In genomic region chr16:170088-170507, GRCh38 we compare ENCODE assay signal across 18 cellular contexts. TPM values are rescaled to one million over a fixed set of nuclear protein-coding genes. Genes with fewer than 3 reads are reported as not detected.
DNase-seq lines count a peak whose midpoint lies in the region; ATAC-seq and TF ChIP-seq lines count a peak whose summit lies in the region.
"Not testable (repeated sequence)": the region's sequence is repeated elsewhere in the genome, so short reads cannot be mapped to it uniquely, and the experiment has no call there.
"Had no signal": no experiment of that assay in that cellular context is flagged by ENCODE, and none has a peak within 500 bp of the region (broad histone marks: within the 10 kb centered on the region; RNA-seq: fewer than 3 reads in every experiment).

No MANE protein-coding gene starts in this region.

- not testable (repeated sequence) for H2AFZ ChIP-seq in GM23248, hepatocyte

- H3K9me3 ChIP-seq in GM23248 (ENCODE audit: low read depth); MG63; hepatocyte (ENCODE audit: low read depth); mucosa of descending colon; upper lobe of right lung: not testable (repeated sequence)

- DNase-seq in GM23248 (peak; percentile 39), MG63 (peak; percentile 66), SIG-M5 treated with dmso at 0.1 percent for 504 hours (lab: John Stamatoyannopoulos, UW; ENCODE audit: unreplicated experiment) (peak; percentile 41), astrocyte of the hippocampus (ENCODE audit: low read depth, low spot score) (peak; percentile 49), epithelial cell of esophagus (ENCODE audit: low read depth) (peak; percentile 18), hepatocyte (ENCODE audit: low spot score) (peak; percentile 30), mucosa of descending colon (peak in 1 of 3 donors; percentile 28)
- DNase-seq in upper lobe of right lung, result not testable (repeated sequence)

- H4K20me1 ChIP-seq in GM23248 (ENCODE audit: insufficient read depth); hepatocyte (ENCODE audit: insufficient read depth, poor library complexity, severe bottlenecking): not testable (repeated sequence)

- in situ Hi-C loops in GM23248 (cut with MboI), result not testable (repeated sequence)

- not testable (repeated sequence) for H3K4me3 ChIP-seq in GM23248; MG63; epithelial cell of esophagus (ENCODE audit: low read length); hepatocyte; mucosa of descending colon; upper lobe of right lung

- not testable (repeated sequence) for H3K27ac ChIP-seq in GM23248, hepatocyte, upper lobe of right lung

- H3K4me2 ChIP-seq in GM23248 (ENCODE audit: unreplicated experiment); hepatocyte: not testable (repeated sequence)

- H3K27me3 ChIP-seq in GM23248 (replicated peaks; ENCODE audit: insufficient read depth), result peaks cover 50% of the 10 kb centered on the region
- H3K27me3 ChIP-seq in MG63, result peaks cover 50% of the 10 kb centered on the region
- peaks cover 61% of the 10 kb centered on the region for H3K27me3 ChIP-seq in hepatocyte
- peaks cover 70% of the 10 kb centered on the region for H3K27me3 ChIP-seq in upper lobe of right lung

- H3K4me1 ChIP-seq in GM23248 (ENCODE audit: insufficient read depth); hepatocyte (ENCODE audit: insufficient read depth); mucosa of descending colon (ENCODE audit: low read depth): not testable (repeated sequence)
- peaks cover 17% of the 10 kb centered on the region for H3K4me1 ChIP-seq in upper lobe of right lung

- not testable (repeated sequence) for H3K36me3 ChIP-seq in GM23248 (ENCODE audit: low read depth); MG63; hepatocyte (replicated peaks; ENCODE audit: insufficient read depth, low read depth); mucosa of descending colon (ENCODE audit: low read depth); upper lobe of right lung

- H3K9ac ChIP-seq in GM23248, result not testable (repeated sequence)

- H3K79me2 ChIP-seq in GM23248 (ENCODE audit: insufficient read depth); hepatocyte: not testable (repeated sequence)

- TF ChIP-seq CTCF in epithelial cell of esophagus (IDR thresholded peaks at IDR 0.05; ENCODE audit: insufficient read depth, low read depth, low read length, missing control alignments); hepatocyte (IDR thresholded peaks at IDR 0.05; ENCODE audit: poor library complexity); mucosa of descending colon (IDR thresholded peaks at IDR 0.05); upper lobe of right lung (IDR thresholded peaks at IDR 0.05): not testable (repeated sequence)

- H3F3A ChIP-seq in GM23248 (ENCODE audit: insufficient read depth), result not testable (repeated sequence)

- intact Hi-C loops in mucosa of descending colon (cut with DNase I, micrococcal nuclease); upper lobe of right lung (cut with DNase I): not testable (repeated sequence)

- ATAC-seq in mucosa of descending colon (peak; percentile 61), upper lobe of right lung (peak; percentile 54)

- not testable (repeated sequence) for H3K9me2 ChIP-seq in GM23248 (ENCODE audit: insufficient read depth); hepatocyte (replicated peaks; ENCODE audit: insufficient read depth)

- WGBS in GM23248 (ENCODE audit: low coverage in 1 of 2, low lambda C conversion rate in 2 of 2, missing lambda C conversion rate in 2 of 2), 2 experiments, result 1 to 6% methylated on average over 4 to 5 of the region's 5 CpGs
- WGBS in hepatocyte (ENCODE audit: low lambda C conversion rate, missing lambda C conversion rate), result 2% methylated on average over 5 of the region's 5 CpGs

RNA-seq across cellular contexts. Expression of gene HBA2, which starts 2.6 kb away (rescaled TPM):
- not detected in 2 replicates for total RNA-seq in GM23248 (2014; rRNA removed; shearing (Covaris generic))
- polyA plus RNA-seq in GM23248 (2016; fragmentation: Nextera tagmentation; extraction: Ambion mirVana) (not detected in 2 replicates), hepatocyte (not detected in 2 replicates)
- not detected in 2 replicates for total RNA-seq in MG63 (2014; rRNA removed; shearing (Covaris generic); ENCODE audit: low replicate concordance)
- total RNA-seq in hepatocyte (not detected in 2 replicates), mucosa of descending colon (1 to 10 TPM in 2 of 3 donors, not detected in 1; 2.9 to 3.4 TPM), upper lobe of right lung (248 TPM)
- total RNA-seq: activated CD4-positive, alpha-beta T cell treated with anti-CD3 and anti-CD28 coated beads for 36 hours; activated CD8-positive, alpha-beta memory T cell treated with anti-CD3 and anti-CD28 coated beads for 36 hours; CD8-positive, alpha-beta memory T cell; chondrocyte; neural crest cell; PC-9 had no signal

RNA-seq across cellular contexts. Expression of gene HBM, which starts 4.3 kb away (rescaled TPM):
- total RNA-seq in GM23248 (2014; rRNA removed; shearing (Covaris generic)), result not detected in 2 replicates
- not detected in 2 replicates for polyA plus RNA-seq in GM23248 (2016; fragmentation: Nextera tagmentation; extraction: Ambion mirVana)
- total RNA-seq in MG63 (2014; rRNA removed; shearing (Covaris generic); ENCODE audit: low replicate concordance), result not detected in 2 replicates
- total RNA-seq in hepatocyte, result not detected in 2 replicates
- polyA plus RNA-seq in hepatocyte, result not detected in 2 replicates
- total RNA-seq in mucosa of descending colon, result not detected
- total RNA-seq in upper lobe of right lung, result not detected
- total RNA-seq: activated CD4-positive, alpha-beta T cell treated with anti-CD3 and anti-CD28 coated beads for 36 hours; activated CD8-positive, alpha-beta memory T cell treated with anti-CD3 and anti-CD28 coated beads for 36 hours; activated naive CD4-positive, alpha-beta T cell treated with anti-CD3 and anti-CD28 coated beads for 36 hours; ascending aorta; CD8-positive, alpha-beta memory T cell; chondrocyte; neural crest cell; PC-9; prostate gland; transverse colon had no signal
- polyA plus RNA-seq: CD8-positive, alpha-beta memory T cell had no signal

RNA-seq across cellular contexts. Expression of gene HBA1, which starts 6.4 kb away (rescaled TPM):
- total RNA-seq in GM23248 (2014; rRNA removed; shearing (Covaris generic)), result not detected in 2 replicates
- polyA plus RNA-seq in GM23248 (2016; fragmentation: Nextera tagmentation; extraction: Ambion mirVana) (not detected in 2 replicates), hepatocyte (1.9 TPM in 1 of 2 replicates, not detected in the other)
- total RNA-seq in MG63 (2014; rRNA removed; shearing (Covaris generic); ENCODE audit: low replicate concordance), result not detected in 2 replicates
- total RNA-seq in hepatocyte (not detected in 2 replicates), mucosa of descending colon (1 to 10 TPM in 2 of 3 donors, not detected in 1; 4.3 to 8.5 TPM), upper lobe of right lung (241 TPM)
- total RNA-seq: activated CD4-positive, alpha-beta T cell treated with anti-CD3 and anti-CD28 coated beads for 36 hours; activated CD8-positive, alpha-beta memory T cell treated with anti-CD3 and anti-CD28 coated beads for 36 hours; activated naive CD4-positive, alpha-beta T cell treated with anti-CD3 and anti-CD28 coated beads for 36 hours; CD8-positive, alpha-beta memory T cell; chondrocyte; neural crest cell; PC-9 had no signal

RNA-seq across cellular contexts. Expression of gene HBQ1, which starts 10.2 kb away (rescaled TPM):
- not detected in 2 replicates for total RNA-seq in GM23248 (2014; rRNA removed; shearing (Covaris generic))
- polyA plus RNA-seq in GM23248 (2016; fragmentation: Nextera tagmentation; extraction: Ambion mirVana) (not detected in 2 replicates), hepatocyte (0.30 TPM in 1 of 2 replicates, not detected in the other)
- not detected in 2 replicates for total RNA-seq in MG63 (2014; rRNA removed; shearing (Covaris generic); ENCODE audit: low replicate concordance)
- total RNA-seq in hepatocyte (not detected in 2 replicates), mucosa of descending colon (not detected), upper lobe of right lung (not detected)
- total RNA-seq: ascending aorta; CD8-positive, alpha-beta memory T cell; chondrocyte; PC-9; prostate gland; transverse colon had no signal

RNA-seq across cellular contexts. Expression of gene HBZ, which starts 17.7 kb away (rescaled TPM):
- total RNA-seq in GM23248 (2014; rRNA removed; shearing (Covaris generic)), result not detected in 2 replicates
- polyA plus RNA-seq in GM23248 (2016; fragmentation: Nextera tagmentation; extraction: Ambion mirVana), result not detected in 2 replicates
- total RNA-seq in MG63 (2014; rRNA removed; shearing (Covaris generic); ENCODE audit: low replicate concordance), result not detected in 2 replicates
- total RNA-seq in hepatocyte, result not detected in 2 replicates
- polyA plus RNA-seq in hepatocyte, result 0.28 TPM in 1 of 2 replicates, not detected in the other
- total RNA-seq in mucosa of descending colon, result under 1 TPM in 1 of 3 donors, not detected in 2; 0.41 TPM
- total RNA-seq in upper lobe of right lung, result not detected
- total RNA-seq: activated CD4-positive, alpha-beta T cell treated with anti-CD3 and anti-CD28 coated beads for 36 hours; activated CD8-positive, alpha-beta memory T cell treated with anti-CD3 and anti-CD28 coated beads for 36 hours; activated naive CD4-positive, alpha-beta T cell treated with anti-CD3 and anti-CD28 coated beads for 36 hours; ascending aorta; CD8-positive, alpha-beta memory T cell; chondrocyte; neural crest cell; PC-9; prostate gland; transverse colon had no signal
- polyA plus RNA-seq: CD8-positive, alpha-beta memory T cell had no signal
